ENCODE assay signal across 1 cellular context in the genomic region with DNA sequence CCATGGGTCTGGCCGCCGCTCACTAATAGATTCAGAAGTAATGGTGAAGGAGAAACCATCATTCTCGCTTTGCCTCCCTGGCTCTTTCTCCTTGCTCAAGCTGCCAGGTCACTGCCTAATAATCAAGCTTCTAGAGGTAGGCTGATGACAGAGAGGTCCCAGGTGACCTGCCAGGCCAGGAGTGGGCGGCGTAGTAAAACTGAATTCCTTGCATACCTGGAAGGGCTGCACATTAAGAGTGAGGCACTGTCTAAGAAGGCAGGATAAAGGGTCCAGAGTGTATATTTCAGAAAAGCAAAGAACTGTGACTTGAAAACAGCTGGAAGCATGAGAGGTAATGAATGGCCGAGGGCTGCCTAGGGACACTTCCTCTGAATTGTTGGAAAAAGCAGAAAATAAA.
TF ChIP-seq lines count a peak whose summit lies in the region.

No MANE protein-coding gene starts in this region.

TF ChIP-seq in H1, 55 proteins besides CTCF, POLR2A, EP300 and RAD21:
- TF ChIP-seq KDM1A (IDR thresholded peaks at IDR 0.05; ENCODE audit: borderline replicate concordance, low read length): no peak
- no peak for TF ChIP-seq ATF3 (IDR thresholded peaks at IDR 0.05; ENCODE audit: insufficient read depth, low read depth, low read length)
- no peak for TF ChIP-seq GTF2F1 (IDR thresholded peaks at IDR 0.05; ENCODE audit: borderline replicate concordance, low read depth, low read length)
- no peak for TF ChIP-seq SIRT6 (IDR thresholded peaks at IDR 0.05; ENCODE audit: low read length)
- TF ChIP-seq NRF1 (IDR thresholded peaks at IDR 0.05; ENCODE audit: low read depth, low read length): no peak
- TF ChIP-seq TEAD4 (IDR thresholded peaks at IDR 0.05; ENCODE audit: low read depth, low read length): no peak
- no peak for TF ChIP-seq CTBP2 (IDR thresholded peaks at IDR 0.05; ENCODE audit: borderline replicate concordance, insufficient read depth, insufficient read length, low read length)
- no peak for TF ChIP-seq NANOG (IDR thresholded peaks at IDR 0.05; ENCODE audit: insufficient read depth, low read depth, low read length, poor library complexity, severe bottlenecking)
TF ChIP-seq in H1: peak in this region for 0.
